23 cellular contexts compared by ENCODE assay signal in genomic region chr12:57698414-57698813, GRCh38. TPM values are rescaled to one million over a fixed set of nuclear protein-coding genes. Genes with fewer than 3 reads are reported as not detected.
"Had no signal": no experiment of that assay in that cellular context is flagged by ENCODE, and none has a peak within 500 bp of the region (broad histone marks: within the 10 kb centered on the region; RNA-seq: fewer than 3 reads in every experiment).

No MANE protein-coding gene starts in this region.

- H3K9me3 ChIP-seq: esophagus muscularis mucosa, gastroesophageal sphincter, left lung had no signal

- H3K27me3 ChIP-seq: esophagus muscularis mucosa, foreskin keratinocyte, gastroesophageal sphincter, heart right ventricle, left lung had no signal

- H3K4me1 Mint-ChIP-seq: mesothelial cell of epicardium had no signal

- H3K27ac Mint-ChIP-seq: dendritic cell treated with granulocyte-macrophage colony-stimulating factor and Interleukin-4, amounts not matched to agents 40 ng/mL and 50 ng/mL, for 4 days; mesothelial cell of epicardium had no signal

- H3K4me3 ChIP-seq: esophagus muscularis mucosa, gastroesophageal sphincter, heart right ventricle, left lung, lower lobe of right lung, mucosa of descending colon had no signal

- H3K4me3 Mint-ChIP-seq: dendritic cell treated with granulocyte-macrophage colony-stimulating factor and Interleukin-4, amounts not matched to agents 40 ng/mL and 50 ng/mL, for 4 days; mesothelial cell of epicardium had no signal

- DNase-seq: cortex of kidney; effector CD8-positive, alpha-beta T cell; foreskin keratinocyte; head of caudate nucleus; heart right ventricle; hippocampal formation; left cardiac atrium; left lung; left ventricle myocardium superior; lower lobe of right lung; mesenchymal stem cell; mucosa of descending colon; naive B cell had no signal

- H3K27ac ChIP-seq: esophagus muscularis mucosa, foreskin keratinocyte, gastroesophageal sphincter, heart right ventricle, left lung, lower lobe of right lung had no signal

- FAIRE-seq: colon, endothelial cell of umbilical vein, frontal cortex, islet of Langerhans, keratinocyte had no signal

- H3K27me3 Mint-ChIP-seq: dendritic cell treated with granulocyte-macrophage colony-stimulating factor and Interleukin-4, amounts not matched to agents 40 ng/mL and 50 ng/mL, for 4 days; naive B cell had no signal

- H3K4me1 ChIP-seq: foreskin keratinocyte had no signal

- ATAC-seq: foreskin keratinocyte, gastroesophageal sphincter, heart right ventricle, left cardiac atrium, left lung, left ventricle myocardium superior, lower lobe of right lung, mucosa of descending colon had no signal

RNA-seq across cellular contexts. Expression of gene AGAP2, which starts 40.1 kb away (rescaled TPM):
- total RNA-seq: kidney epithelial cell had no signal
